19 cellular contexts compared by ENCODE assay signal in genomic region chr17:63785556-63785955, GRCh38. TPM values are rescaled to one million over a fixed set of nuclear protein-coding genes. Genes with fewer than 3 reads are reported as not detected.
DNase-seq lines count a peak whose midpoint lies in the region; ATAC-seq and TF ChIP-seq lines count a peak whose summit lies in the region.
"Had no signal": no experiment of that assay in that cellular context is flagged by ENCODE, and none has a peak within 500 bp of the region (broad histone marks: within the 10 kb centered on the region; RNA-seq: fewer than 3 reads in every experiment).

No MANE protein-coding gene starts in this region.

- H3K4me1 ChIP-seq in psoas muscle: peaks cover 24% of the 10 kb centered on the region

- peaks cover 31% of the 10 kb centered on the region for H3K4me1 Mint-ChIP-seq in activated CD4-positive, alpha-beta T cell treated with anti-CD3 and anti-CD28 coated beads for 36 hours
- H3K4me1 Mint-ChIP-seq in endothelial cell (ENCODE audit: unreplicated experiment): no peaks in the 10 kb centered on the region
- H3K4me1 Mint-ChIP-seq: WTC11 had no signal

- CTCF ChIA-PET in activated CD4-positive, alpha-beta T cell treated with anti-CD3 and anti-CD28 coated beads for 36 hours (lab: Charles Lee): interaction anchor here (0.7 to 1.6 kb wide), 4 partner anchors 9 to 243 kb away, joined by 3 read pairs; no protein-coding TSS in a partner anchor

- no peak for DNase-seq in activated CD4-positive, alpha-beta T cell treated with anti-CD3 and anti-CD28 coated beads for 36 hours
- no peak for DNase-seq in activated CD4-positive, alpha-beta T cell treated with anti-CD3 and anti-CD28 coated beads, Interleukin-2, amount 50 U/mL, for 1 hour
- DNase-seq in RPMI7951 (ENCODE audit: low read depth) (peak; percentile 19), endothelial cell (ENCODE audit: low spot score) (no peak), psoas muscle (no peak), OCI-M1 (lab: John Stamatoyannopoulos, UW) (no peak)
- DNase-seq: brain microvascular endothelial cell; DMS153; KBM-7; NCI-H187 treated with DMSO at 0.1 percent for 48 hours; NCI-H82; nucleus accumbens; stimulated activated CD4-positive, alpha-beta T cell treated with anti-CD3 and anti-CD28 coated beads, Interleukin-12 subunit alpha, Interleukin-12 subunit beta, amount 100 ng/mL, for 4 hours had no signal

- no peaks in the 10 kb centered on the region for H3K27me3 Mint-ChIP-seq in activated CD4-positive, alpha-beta T cell treated with anti-CD3 and anti-CD28 coated beads for 36 hours
- H3K27me3 Mint-ChIP-seq in endothelial cell (ENCODE audit: unreplicated experiment): no peaks in the 10 kb centered on the region
- H3K27me3 Mint-ChIP-seq: activated T-helper 17 cell treated with anti-CD3 and anti-CD28 coated beads, Interleukin-2, amount 50 U/mL, for 72 hours had no signal

- peak overlapping the region; percentile 46 for H3K27ac ChIP-seq in psoas muscle
- H3K27ac ChIP-seq: brain microvascular endothelial cell, SJSA1, tibial nerve had no signal

- peaks cover 0 to 63% of the 10 kb centered on the region in 2 donors for H3K36me3 ChIP-seq in psoas muscle (ENCODE audit: insufficient read depth in 1 of 2, low read depth in 1 of 2)

- no peak overlapping the region for H3K4me3 ChIP-seq in psoas muscle
- H3K4me3 ChIP-seq: SJSA1, tibial nerve had no signal

- H3K4me3 Mint-ChIP-seq in activated CD4-positive, alpha-beta T cell treated with anti-CD3 and anti-CD28 coated beads for 36 hours: no peak overlapping the region
- no peak overlapping the region for H3K4me3 Mint-ChIP-seq in endothelial cell (ENCODE audit: unreplicated experiment)
- H3K4me3 Mint-ChIP-seq: activated T-helper 17 cell treated with anti-CD3 and anti-CD28 coated beads, Interleukin-2, amount 50 U/mL, for 72 hours; WTC11 had no signal

- peak overlapping the region; percentile 68 for H3K27ac Mint-ChIP-seq in activated CD4-positive, alpha-beta T cell treated with anti-CD3 and anti-CD28 coated beads for 36 hours
- H3K27ac Mint-ChIP-seq in endothelial cell (ENCODE audit: unreplicated experiment): peak overlapping the region; percentile 9
- H3K27ac Mint-ChIP-seq: WTC11 had no signal

- POLR2A ChIA-PET in activated CD4-positive, alpha-beta T cell treated with anti-CD3 and anti-CD28 coated beads for 36 hours (lab: Charles Lee): no interaction called here

- intact Hi-C loops in activated CD4-positive, alpha-beta T cell treated with anti-CD3 and anti-CD28 coated beads for 36 hours (cut with DNase I, micrococcal nuclease): no loop called here
- intact Hi-C loops in psoas muscle (cut with DNase I): no loop called here

- H3K9me3 ChIP-seq in psoas muscle: no peaks in the 10 kb centered on the region
- H3K9me3 ChIP-seq: SJSA1, tibial nerve had no signal

- TF ChIP-seq CTCF in endothelial cell (IDR thresholded peaks at IDR 0.05; ENCODE audit: unreplicated experiment) (no peak), psoas muscle (IDR thresholded peaks at IDR 0.05) (no peak)

- no peaks in the 10 kb centered on the region for H3K9me3 Mint-ChIP-seq in activated CD4-positive, alpha-beta T cell treated with anti-CD3 and anti-CD28 coated beads for 36 hours (ENCODE audit: low read depth)
- H3K9me3 Mint-ChIP-seq in endothelial cell (ENCODE audit: unreplicated experiment): no peaks in the 10 kb centered on the region
- H3K9me3 Mint-ChIP-seq: activated T-helper 17 cell treated with anti-CD3 and anti-CD28 coated beads, Interleukin-2, amount 50 U/mL, for 72 hours; WTC11 had no signal

- WGBS in psoas muscle, 3 donors: 84 to 94% (median 88%) methylated on average over 1 of the region's 1 CpG

- ATAC-seq in activated CD4-positive, alpha-beta T cell treated with anti-CD3 and anti-CD28 coated beads for 36 hours: no peak
- ATAC-seq in psoas muscle (peak; percentile 74 to 84 (median 80)), HG02870 (IDR thresholded peaks at IDR 0.05; ENCODE audit: unreplicated experiment) (no peak), HG02885 (IDR thresholded peaks at IDR 0.05; ENCODE audit: poor library complexity, unreplicated experiment) (no peak)
- ATAC-seq: activated T-helper 17 cell treated with anti-CD3 and anti-CD28 coated beads, Interleukin-2, amount 50 U/mL, for 72 hours; WTC11 had no signal

- no peaks in the 10 kb centered on the region for H3K27me3 ChIP-seq in psoas muscle (ENCODE audit: insufficient read depth in 3 of 3, low read length in 2 of 3)
- H3K27me3 ChIP-seq: brain microvascular endothelial cell, SJSA1, tibial nerve had no signal

- peaks cover 22% of the 10 kb centered on the region for H3K36me3 Mint-ChIP-seq in activated CD4-positive, alpha-beta T cell treated with anti-CD3 and anti-CD28 coated beads for 36 hours (ENCODE audit: low read depth)
- H3K36me3 Mint-ChIP-seq in endothelial cell (ENCODE audit: low read depth, unreplicated experiment): peaks cover 9% of the 10 kb centered on the region

RNA-seq across cellular contexts. Expression of gene DDX42, which starts 11.6 kb away (rescaled TPM):
- 100 to 1,000 TPM; 109 to 173 TPM for total RNA-seq in activated CD4-positive, alpha-beta T cell treated with anti-CD3 and anti-CD28 coated beads for 36 hours
- total RNA-seq in RPMI7951 (2014; rRNA removed; shearing (Covaris generic)): 18.0 and 19.8 TPM in 2 replicates
- total RNA-seq in endothelial cell (ENCODE audit: unreplicated experiment) (110 TPM), psoas muscle (10 to 100 TPM; 47.4 to 91.0 (median 73.9) TPM)
- polyA plus RNA-seq in psoas muscle: 10 to 100 TPM; 46.3 to 56.0 (median 55.8) TPM

RNA-seq across cellular contexts. Expression of gene CCDC47, which starts 12.2 kb away (rescaled TPM):
- total RNA-seq in activated CD4-positive, alpha-beta T cell treated with anti-CD3 and anti-CD28 coated beads for 36 hours: 10 to 100 TPM; 76.9 to 82.3 TPM
- 39.9 and 49.3 TPM in 2 replicates for total RNA-seq in RPMI7951 (2014; rRNA removed; shearing (Covaris generic))
- total RNA-seq in endothelial cell (ENCODE audit: unreplicated experiment) (58.0 TPM), psoas muscle (100 to 1,000 TPM in 3 of 4 donors, 10 to 100 TPM in 1; 67.4 to 138 (median 114) TPM)
- 100 to 1,000 TPM in 2 of 3 donors, 10 to 100 TPM in 1; 61.7 to 137 (median 125) TPM for polyA plus RNA-seq in psoas muscle

RNA-seq across cellular contexts. Expression of gene PSMC5, which starts 41.7 kb away (rescaled TPM):
- total RNA-seq in activated CD4-positive, alpha-beta T cell treated with anti-CD3 and anti-CD28 coated beads for 36 hours: 100 to 1,000 TPM in 1 of 2 experiments, 10 to 100 TPM in 1; 98.2 to 160 TPM
- total RNA-seq in RPMI7951 (2014; rRNA removed; shearing (Covaris generic)): 44.7 and 54.2 TPM in 2 replicates
- total RNA-seq in endothelial cell (ENCODE audit: unreplicated experiment) (124 TPM), psoas muscle (100 to 1,000 TPM; 147 to 224 (median 176) TPM)
- 100 to 1,000 TPM; 269 to 380 (median 341) TPM for polyA plus RNA-seq in psoas muscle

RNA-seq across cellular contexts. Expression of gene FTSJ3, which starts 41.9 kb away (rescaled TPM):
- 10 to 100 TPM; 52.1 to 61.2 TPM for total RNA-seq in activated CD4-positive, alpha-beta T cell treated with anti-CD3 and anti-CD28 coated beads for 36 hours
- total RNA-seq in RPMI7951 (2014; rRNA removed; shearing (Covaris generic)): 49.5 and 62.1 TPM in 2 replicates
- total RNA-seq in endothelial cell (ENCODE audit: unreplicated experiment) (48.6 TPM), psoas muscle (10 to 100 TPM; 20.1 to 26.2 (median 24.8) TPM)
- 10 to 100 TPM; 14.4 to 41.9 (median 41.0) TPM for polyA plus RNA-seq in psoas muscle

RNA-seq across cellular contexts. Expression of gene STRADA, which starts 44.0 kb away (rescaled TPM):
- total RNA-seq in activated CD4-positive, alpha-beta T cell treated with anti-CD3 and anti-CD28 coated beads for 36 hours: 10 to 100 TPM; 51.0 to 53.6 TPM
- 10.1 and 13.7 TPM in 2 replicates for total RNA-seq in RPMI7951 (2014; rRNA removed; shearing (Covaris generic))
- total RNA-seq in endothelial cell (ENCODE audit: unreplicated experiment) (51.8 TPM), psoas muscle (10 to 100 TPM in 1 of 4 donors, 1 to 10 TPM in 3; 6.7 to 14.9 (median 8.3) TPM)
- polyA plus RNA-seq in psoas muscle: 10 to 100 TPM in 2 of 3 donors, 1 to 10 TPM in 1; 8.8 to 14.6 (median 12.5) TPM

Comparison
In these comparisons a context has a peak if more than half of its experiments do, and no peak if none do; other contexts are left out.
1. ATAC-seq: peak in psoas muscle (4 of 4); none in activated CD4-positive, alpha-beta T cell treated with anti-CD3 and anti-CD28 coated beads for 36 hours (single experiment), HG02870 (single experiment) and HG02885 (single experiment).